ENCODE assay signal across 1 cellular context in the genomic region with DNA sequence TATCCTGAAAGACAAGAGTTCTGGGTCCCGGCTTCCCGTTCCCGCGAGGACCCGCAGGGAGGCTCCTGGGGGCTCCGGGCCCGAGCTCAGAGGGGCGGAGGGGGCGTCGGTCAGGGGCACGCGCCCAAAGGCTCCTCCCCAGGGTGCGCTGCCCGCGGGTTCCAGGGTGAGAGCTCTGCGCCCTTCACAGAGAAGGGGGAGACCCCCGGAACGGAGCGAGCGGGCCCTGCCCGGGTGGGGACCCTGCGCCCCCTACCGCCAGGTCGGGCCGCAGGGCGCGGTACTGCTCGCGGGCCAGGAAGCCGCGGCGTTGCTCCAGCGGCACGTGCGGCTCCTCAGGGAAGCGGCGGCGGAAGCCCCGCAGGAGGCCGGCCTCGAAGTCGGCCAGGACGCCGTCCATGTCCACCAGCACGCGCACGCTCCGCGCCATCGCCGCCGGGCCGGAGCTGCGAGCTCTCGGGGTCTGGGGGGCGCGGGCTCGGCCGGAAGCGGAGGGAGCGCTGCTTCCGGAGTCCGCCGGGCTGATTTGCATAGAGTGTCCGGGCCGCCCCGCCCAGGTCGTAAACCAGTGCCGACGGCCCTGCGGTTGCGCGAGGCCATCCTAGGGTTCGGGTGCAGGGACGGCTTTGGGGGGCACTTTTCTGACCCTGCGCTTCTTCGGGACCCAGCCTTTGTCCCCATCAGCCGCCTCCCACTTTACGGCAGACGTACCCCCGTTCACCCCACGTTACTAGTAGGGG.
TF ChIP-seq lines count a peak whose summit lies in the region.

A gene (minus strand): TSS at position 465 of the 740 bp plus-strand sequence. CDS start 35 bp downstream, at position 430.

TF ChIP-seq in HepG2, 621 proteins besides CTCF, POLR2A, EP300 and RAD21 (continued from another document and continues in another):
- TF ChIP-seq, protein P1, sequence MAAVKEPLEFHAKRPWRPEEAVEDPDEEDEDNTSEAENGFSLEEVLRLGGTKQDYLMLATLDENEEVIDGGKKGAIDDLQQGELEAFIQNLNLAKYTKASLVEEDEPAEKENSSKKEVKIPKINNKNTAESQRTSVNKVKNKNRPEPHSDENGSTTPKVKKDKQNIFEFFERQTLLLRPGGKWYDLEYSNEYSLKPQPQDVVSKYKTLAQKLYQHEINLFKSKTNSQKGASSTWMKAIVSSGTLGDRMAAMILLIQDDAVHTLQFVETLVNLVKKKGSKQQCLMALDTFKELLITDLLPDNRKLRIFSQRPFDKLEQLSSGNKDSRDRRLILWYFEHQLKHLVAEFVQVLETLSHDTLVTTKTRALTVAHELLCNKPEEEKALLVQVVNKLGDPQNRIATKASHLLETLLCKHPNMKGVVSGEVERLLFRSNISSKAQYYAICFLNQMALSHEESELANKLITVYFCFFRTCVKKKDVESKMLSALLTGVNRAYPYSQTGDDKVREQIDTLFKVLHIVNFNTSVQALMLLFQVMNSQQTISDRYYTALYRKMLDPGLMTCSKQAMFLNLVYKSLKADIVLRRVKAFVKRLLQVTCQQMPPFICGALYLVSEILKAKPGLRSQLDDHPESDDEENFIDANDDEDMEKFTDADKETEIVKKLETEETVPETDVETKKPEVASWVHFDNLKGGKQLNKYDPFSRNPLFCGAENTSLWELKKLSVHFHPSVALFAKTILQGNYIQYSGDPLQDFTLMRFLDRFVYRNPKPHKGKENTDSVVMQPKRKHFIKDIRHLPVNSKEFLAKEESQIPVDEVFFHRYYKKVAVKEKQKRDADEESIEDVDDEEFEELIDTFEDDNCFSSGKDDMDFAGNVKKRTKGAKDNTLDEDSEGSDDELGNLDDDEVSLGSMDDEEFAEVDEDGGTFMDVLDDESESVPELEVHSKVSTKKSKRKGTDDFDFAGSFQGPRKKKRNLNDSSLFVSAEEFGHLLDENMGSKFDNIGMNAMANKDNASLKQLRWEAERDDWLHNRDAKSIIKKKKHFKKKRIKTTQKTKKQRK (IDR thresholded peaks at IDR 0.05; ENCODE audit: low read length): no peak
- TF ChIP-seq, protein P2, sequence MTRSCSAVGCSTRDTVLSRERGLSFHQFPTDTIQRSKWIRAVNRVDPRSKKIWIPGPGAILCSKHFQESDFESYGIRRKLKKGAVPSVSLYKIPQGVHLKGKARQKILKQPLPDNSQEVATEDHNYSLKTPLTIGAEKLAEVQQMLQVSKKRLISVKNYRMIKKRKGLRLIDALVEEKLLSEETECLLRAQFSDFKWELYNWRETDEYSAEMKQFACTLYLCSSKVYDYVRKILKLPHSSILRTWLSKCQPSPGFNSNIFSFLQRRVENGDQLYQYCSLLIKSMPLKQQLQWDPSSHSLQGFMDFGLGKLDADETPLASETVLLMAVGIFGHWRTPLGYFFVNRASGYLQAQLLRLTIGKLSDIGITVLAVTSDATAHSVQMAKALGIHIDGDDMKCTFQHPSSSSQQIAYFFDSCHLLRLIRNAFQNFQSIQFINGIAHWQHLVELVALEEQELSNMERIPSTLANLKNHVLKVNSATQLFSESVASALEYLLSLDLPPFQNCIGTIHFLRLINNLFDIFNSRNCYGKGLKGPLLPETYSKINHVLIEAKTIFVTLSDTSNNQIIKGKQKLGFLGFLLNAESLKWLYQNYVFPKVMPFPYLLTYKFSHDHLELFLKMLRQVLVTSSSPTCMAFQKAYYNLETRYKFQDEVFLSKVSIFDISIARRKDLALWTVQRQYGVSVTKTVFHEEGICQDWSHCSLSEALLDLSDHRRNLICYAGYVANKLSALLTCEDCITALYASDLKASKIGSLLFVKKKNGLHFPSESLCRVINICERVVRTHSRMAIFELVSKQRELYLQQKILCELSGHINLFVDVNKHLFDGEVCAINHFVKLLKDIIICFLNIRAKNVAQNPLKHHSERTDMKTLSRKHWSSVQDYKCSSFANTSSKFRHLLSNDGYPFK (CRISPR knock-in tag; IDR thresholded peaks at IDR 0.05; ENCODE audit: borderline replicate concordance): peak; percentile 17; the same call in 1 of the 2 replicates
- TF ChIP-seq KLF12 (CRISPR knock-in tag; IDR thresholded peaks at IDR 0.05; ENCODE audit: borderline replicate concordance): peak; percentile 89; the same call in 1 of the 2 replicates
- TF ChIP-seq FOXP1 (IDR thresholded peaks at IDR 0.05): no peak
- no peak for TF ChIP-seq FOXP1 (CRISPR knock-in tag; IDR thresholded peaks at IDR 0.05)
- TF ChIP-seq RFXAP (CRISPR knock-in tag; IDR thresholded peaks at IDR 0.05; ENCODE audit: borderline replicate concordance): no peak
- TF ChIP-seq HNF4G (IDR thresholded peaks at IDR 0.05; ENCODE audit: borderline replicate concordance, low read depth, low read length): peak; percentile 15; the same call in 1 of the 2 replicates
- TF ChIP-seq HNF4G (CRISPR knock-in tag; IDR thresholded peaks at IDR 0.05; ENCODE audit: borderline replicate concordance, low read depth): no peak; the same call in 1 of the 2 replicates
- TF ChIP-seq, protein P3, sequence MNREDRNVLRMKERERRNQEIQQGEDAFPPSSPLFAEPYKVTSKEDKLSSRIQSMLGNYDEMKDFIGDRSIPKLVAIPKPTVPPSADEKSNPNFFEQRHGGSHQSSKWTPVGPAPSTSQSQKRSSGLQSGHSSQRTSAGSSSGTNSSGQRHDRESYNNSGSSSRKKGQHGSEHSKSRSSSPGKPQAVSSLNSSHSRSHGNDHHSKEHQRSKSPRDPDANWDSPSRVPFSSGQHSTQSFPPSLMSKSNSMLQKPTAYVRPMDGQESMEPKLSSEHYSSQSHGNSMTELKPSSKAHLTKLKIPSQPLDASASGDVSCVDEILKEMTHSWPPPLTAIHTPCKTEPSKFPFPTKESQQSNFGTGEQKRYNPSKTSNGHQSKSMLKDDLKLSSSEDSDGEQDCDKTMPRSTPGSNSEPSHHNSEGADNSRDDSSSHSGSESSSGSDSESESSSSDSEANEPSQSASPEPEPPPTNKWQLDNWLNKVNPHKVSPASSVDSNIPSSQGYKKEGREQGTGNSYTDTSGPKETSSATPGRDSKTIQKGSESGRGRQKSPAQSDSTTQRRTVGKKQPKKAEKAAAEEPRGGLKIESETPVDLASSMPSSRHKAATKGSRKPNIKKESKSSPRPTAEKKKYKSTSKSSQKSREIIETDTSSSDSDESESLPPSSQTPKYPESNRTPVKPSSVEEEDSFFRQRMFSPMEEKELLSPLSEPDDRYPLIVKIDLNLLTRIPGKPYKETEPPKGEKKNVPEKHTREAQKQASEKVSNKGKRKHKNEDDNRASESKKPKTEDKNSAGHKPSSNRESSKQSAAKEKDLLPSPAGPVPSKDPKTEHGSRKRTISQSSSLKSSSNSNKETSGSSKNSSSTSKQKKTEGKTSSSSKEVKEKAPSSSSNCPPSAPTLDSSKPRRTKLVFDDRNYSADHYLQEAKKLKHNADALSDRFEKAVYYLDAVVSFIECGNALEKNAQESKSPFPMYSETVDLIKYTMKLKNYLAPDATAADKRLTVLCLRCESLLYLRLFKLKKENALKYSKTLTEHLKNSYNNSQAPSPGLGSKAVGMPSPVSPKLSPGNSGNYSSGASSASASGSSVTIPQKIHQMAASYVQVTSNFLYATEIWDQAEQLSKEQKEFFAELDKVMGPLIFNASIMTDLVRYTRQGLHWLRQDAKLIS (CRISPR knock-in tag; IDR thresholded peaks at IDR 0.05): no peak
- no peak for TF ChIP-seq ZNF879 (CRISPR knock-in tag; IDR thresholded peaks at IDR 0.05)
- TF ChIP-seq, protein P4, sequence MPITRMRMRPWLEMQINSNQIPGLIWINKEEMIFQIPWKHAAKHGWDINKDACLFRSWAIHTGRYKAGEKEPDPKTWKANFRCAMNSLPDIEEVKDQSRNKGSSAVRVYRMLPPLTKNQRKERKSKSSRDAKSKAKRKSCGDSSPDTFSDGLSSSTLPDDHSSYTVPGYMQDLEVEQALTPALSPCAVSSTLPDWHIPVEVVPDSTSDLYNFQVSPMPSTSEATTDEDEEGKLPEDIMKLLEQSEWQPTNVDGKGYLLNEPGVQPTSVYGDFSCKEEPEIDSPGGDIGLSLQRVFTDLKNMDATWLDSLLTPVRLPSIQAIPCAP (CRISPR knock-in tag; IDR thresholded peaks at IDR 0.05; ENCODE audit: low read depth): peak; percentile 38
- TF ChIP-seq, protein P5, sequence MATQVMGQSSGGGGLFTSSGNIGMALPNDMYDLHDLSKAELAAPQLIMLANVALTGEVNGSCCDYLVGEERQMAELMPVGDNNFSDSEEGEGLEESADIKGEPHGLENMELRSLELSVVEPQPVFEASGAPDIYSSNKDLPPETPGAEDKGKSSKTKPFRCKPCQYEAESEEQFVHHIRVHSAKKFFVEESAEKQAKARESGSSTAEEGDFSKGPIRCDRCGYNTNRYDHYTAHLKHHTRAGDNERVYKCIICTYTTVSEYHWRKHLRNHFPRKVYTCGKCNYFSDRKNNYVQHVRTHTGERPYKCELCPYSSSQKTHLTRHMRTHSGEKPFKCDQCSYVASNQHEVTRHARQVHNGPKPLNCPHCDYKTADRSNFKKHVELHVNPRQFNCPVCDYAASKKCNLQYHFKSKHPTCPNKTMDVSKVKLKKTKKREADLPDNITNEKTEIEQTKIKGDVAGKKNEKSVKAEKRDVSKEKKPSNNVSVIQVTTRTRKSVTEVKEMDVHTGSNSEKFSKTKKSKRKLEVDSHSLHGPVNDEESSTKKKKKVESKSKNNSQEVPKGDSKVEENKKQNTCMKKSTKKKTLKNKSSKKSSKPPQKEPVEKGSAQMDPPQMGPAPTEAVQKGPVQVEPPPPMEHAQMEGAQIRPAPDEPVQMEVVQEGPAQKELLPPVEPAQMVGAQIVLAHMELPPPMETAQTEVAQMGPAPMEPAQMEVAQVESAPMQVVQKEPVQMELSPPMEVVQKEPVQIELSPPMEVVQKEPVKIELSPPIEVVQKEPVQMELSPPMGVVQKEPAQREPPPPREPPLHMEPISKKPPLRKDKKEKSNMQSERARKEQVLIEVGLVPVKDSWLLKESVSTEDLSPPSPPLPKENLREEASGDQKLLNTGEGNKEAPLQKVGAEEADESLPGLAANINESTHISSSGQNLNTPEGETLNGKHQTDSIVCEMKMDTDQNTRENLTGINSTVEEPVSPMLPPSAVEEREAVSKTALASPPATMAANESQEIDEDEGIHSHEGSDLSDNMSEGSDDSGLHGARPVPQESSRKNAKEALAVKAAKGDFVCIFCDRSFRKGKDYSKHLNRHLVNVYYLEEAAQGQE (IDR thresholded peaks at IDR 0.05; ENCODE audit: borderline replicate concordance in 1 of 2, low read depth in 1 of 2, low read length in 2 of 2): no peak
- TF ChIP-seq, protein P6, sequence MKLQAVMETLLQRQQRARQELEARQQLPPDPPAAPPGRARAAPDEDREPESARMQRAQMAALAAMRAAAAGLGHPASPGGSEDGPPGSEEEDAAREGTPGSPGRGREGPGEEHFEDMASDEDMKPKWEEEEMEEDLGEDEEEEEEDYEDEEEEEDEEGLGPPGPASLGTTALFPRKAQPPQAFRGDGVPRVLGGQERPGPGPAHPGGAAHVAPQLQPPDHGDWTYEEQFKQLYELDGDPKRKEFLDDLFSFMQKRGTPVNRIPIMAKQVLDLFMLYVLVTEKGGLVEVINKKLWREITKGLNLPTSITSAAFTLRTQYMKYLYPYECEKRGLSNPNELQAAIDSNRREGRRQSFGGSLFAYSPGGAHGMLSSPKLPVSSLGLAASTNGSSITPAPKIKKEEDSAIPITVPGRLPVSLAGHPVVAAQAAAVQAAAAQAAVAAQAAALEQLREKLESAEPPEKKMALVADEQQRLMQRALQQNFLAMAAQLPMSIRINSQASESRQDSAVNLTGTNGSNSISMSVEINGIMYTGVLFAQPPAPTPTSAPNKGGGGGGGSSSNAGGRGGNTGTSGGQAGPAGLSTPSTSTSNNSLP (IDR thresholded peaks at IDR 0.05; ENCODE audit: low read depth, low read length): no peak
- TF ChIP-seq SMAD3 (CRISPR knock-in tag; IDR thresholded peaks at IDR 0.05): peak; percentile 34; the same call in 1 of the 2 replicates
- TF ChIP-seq ZNF562 (CRISPR knock-in tag; IDR thresholded peaks at IDR 0.05; ENCODE audit: borderline replicate concordance): no peak
- TF ChIP-seq, protein P7, sequence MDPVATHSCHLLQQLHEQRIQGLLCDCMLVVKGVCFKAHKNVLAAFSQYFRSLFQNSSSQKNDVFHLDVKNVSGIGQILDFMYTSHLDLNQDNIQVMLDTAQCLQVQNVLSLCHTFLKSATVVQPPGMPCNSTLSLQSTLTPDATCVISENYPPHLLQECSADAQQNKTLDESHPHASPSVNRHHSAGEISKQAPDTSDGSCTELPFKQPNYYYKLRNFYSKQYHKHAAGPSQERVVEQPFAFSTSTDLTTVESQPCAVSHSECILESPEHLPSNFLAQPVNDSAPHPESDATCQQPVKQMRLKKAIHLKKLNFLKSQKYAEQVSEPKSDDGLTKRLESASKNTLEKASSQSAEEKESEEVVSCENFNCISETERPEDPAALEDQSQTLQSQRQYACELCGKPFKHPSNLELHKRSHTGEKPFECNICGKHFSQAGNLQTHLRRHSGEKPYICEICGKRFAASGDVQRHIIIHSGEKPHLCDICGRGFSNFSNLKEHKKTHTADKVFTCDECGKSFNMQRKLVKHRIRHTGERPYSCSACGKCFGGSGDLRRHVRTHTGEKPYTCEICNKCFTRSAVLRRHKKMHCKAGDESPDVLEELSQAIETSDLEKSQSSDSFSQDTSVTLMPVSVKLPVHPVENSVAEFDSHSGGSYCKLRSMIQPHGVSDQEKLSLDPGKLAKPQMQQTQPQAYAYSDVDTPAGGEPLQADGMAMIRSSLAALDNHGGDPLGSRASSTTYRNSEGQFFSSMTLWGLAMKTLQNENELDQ (CRISPR knock-in tag; IDR thresholded peaks at IDR 0.05; ENCODE audit: borderline replicate concordance): no peak
- TF ChIP-seq SPEN (CRISPR knock-in tag; IDR thresholded peaks at IDR 0.05; ENCODE audit: low read depth): peak; percentile 90
- no peak for TF ChIP-seq ZNF496 (CRISPR knock-in tag; IDR thresholded peaks at IDR 0.05; ENCODE audit: insufficient replicate concordance)
- TF ChIP-seq, protein P8, sequence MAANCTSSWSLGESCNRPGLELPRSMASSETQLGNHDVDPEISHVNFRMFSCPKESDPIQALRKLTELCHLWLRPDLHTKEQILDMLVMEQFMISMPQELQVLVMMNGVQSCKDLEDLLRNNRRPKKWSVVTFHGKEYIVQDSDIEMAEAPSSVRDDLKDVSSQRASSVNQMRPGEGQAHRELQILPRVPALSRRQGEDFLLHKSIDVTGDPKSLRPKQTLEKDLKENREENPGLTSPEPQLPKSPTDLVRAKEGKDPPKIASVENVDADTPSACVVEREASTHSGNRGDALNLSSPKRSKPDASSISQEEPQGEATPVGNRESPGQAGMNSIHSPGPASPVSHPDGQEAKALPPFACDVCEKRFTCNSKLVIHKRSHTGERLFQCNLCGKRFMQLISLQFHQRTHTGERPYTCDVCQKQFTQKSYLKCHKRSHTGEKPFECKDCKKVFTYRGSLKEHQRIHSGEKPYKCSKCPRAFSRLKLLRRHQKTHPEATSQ (CRISPR knock-in tag; IDR thresholded peaks at IDR 0.05; ENCODE audit: borderline replicate concordance): no peak; the same call in 1 of the 2 replicates
- peak; percentile 97 for TF ChIP-seq BHLHE40 (IDR thresholded peaks at IDR 0.05; ENCODE audit: low read length)
